Comparison of ENCODE assay signal across 1 cellular context in genomic region chr17:71032746-71033273, GRCh38.
TF ChIP-seq lines count a peak whose summit lies in the region.

No MANE protein-coding gene starts in this region.

TF ChIP-seq in HEK293, 187 proteins besides CTCF, POLR2A, EP300 and RAD21 (continued from another document):
- TF ChIP-seq, protein P1, sequence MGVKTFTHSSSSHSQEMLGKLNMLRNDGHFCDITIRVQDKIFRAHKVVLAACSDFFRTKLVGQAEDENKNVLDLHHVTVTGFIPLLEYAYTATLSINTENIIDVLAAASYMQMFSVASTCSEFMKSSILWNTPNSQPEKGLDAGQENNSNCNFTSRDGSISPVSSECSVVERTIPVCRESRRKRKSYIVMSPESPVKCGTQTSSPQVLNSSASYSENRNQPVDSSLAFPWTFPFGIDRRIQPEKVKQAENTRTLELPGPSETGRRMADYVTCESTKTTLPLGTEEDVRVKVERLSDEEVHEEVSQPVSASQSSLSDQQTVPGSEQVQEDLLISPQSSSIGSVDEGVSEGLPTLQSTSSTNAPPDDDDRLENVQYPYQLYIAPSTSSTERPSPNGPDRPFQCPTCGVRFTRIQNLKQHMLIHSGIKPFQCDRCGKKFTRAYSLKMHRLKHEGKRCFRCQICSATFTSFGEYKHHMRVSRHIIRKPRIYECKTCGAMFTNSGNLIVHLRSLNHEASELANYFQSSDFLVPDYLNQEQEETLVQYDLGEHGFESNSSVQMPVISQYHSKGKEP (tag by site-specific recombination; IDR thresholded peaks at IDR 0.05) = 0 out of 2 replicates have a peak, but pooled peaks have one; percentile 20
